22 cellular contexts compared by ENCODE assay signal in the genomic region with DNA sequence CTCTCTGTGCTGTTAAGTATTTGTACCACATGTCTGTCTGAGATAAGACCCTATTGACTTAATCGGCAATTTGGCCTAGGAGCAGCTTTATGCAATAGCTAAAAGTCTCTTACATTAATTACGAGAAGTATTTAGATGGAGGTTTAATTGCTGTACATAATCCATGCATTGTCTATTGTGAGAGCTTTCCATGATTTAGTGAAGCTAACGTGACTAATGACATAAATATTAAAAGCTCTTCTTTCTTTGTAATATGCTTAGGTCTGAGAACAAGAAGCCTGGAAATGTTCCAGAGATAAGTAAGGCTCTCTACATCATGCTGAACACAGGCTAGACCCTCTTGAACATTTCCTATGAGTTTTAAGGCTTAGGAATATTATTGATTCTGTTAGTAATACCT. TPM values are rescaled to one million over a fixed set of nuclear protein-coding genes. Genes with fewer than 3 reads are reported as not detected.
DNase-seq lines count a peak whose midpoint lies in the region; ATAC-seq, FAIRE-seq and TF ChIP-seq lines count a peak whose summit lies in the region.
"Had no signal": no experiment of that assay in that cellular context is flagged by ENCODE, and none has a peak within 500 bp of the region (broad histone marks: within the 10 kb centered on the region; RNA-seq: fewer than 3 reads in every experiment).

No MANE protein-coding gene starts in this region.

- H3K4me1 Mint-ChIP-seq in activated T-cell treated with anti-CD3 and anti-CD28 coated beads, Interleukin-2, amount 50 U/mL, for 24 hours (ENCODE audit: low read depth): no peaks in the 10 kb centered on the region
- H3K4me1 Mint-ChIP-seq: CD4-positive, CD25-positive, alpha-beta regulatory T cell; endodermal cell; H9; stimulated activated naive CD8-positive, alpha-beta T cell treated with anti-CD3 and anti-CD28 coated beads, Interleukin-15, amount 100 ng/mL, for 72 hours; T-cell had no signal

- H3K9me3 ChIP-seq in ovary: no peaks in the 10 kb centered on the region
- H3K9me3 ChIP-seq: tibial nerve had no signal

- DNase-seq in DMS79 (lab: John Stamatoyannopoulos, UW) (peak; percentile 69), NCI-H1417 treated with DMSO at 0.1 percent for 48 hours (lab: John Stamatoyannopoulos, UW) (peak; percentile 47), OCI-M1 (lab: John Stamatoyannopoulos, UW) (peak; percentile 45), foreskin keratinocyte (peak; percentile 40 to 67), HTR-8/SVneo (ENCODE audit: insufficient read length, low spot score) (no peak), ovary (no peak)
- no peak for DNase-seq in activated T-cell treated with anti-CD3 and anti-CD28 coated beads, Interleukin-2, amount 50 U/mL, for 24 hours
- DNase-seq: CD4-positive, CD25-positive, alpha-beta regulatory T cell; DMS53; endodermal cell; H9; left ventricle myocardium superior; NCI-H1092 treated with DMSO at 0.1 percent for 48 hours; small intestine; stimulated activated CD4-positive, alpha-beta T cell treated with anti-CD3 and anti-CD28 coated beads, Interleukin-4, amount 100 ng/mL, for 1 hour; stimulated activated naive CD8-positive, alpha-beta T cell treated with anti-CD3 and anti-CD28 coated beads, Interleukin-15, amount 100 ng/mL, for 72 hours; T-cell had no signal

- TF ChIP-seq EP300 in ovary (IDR thresholded peaks at IDR 0.05): no peak

- TF ChIP-seq POLR2A in ovary (IDR thresholded peaks at IDR 0.05): no peak

- no peak overlapping the region for H3K4me3 Mint-ChIP-seq in activated T-cell treated with anti-CD3 and anti-CD28 coated beads, Interleukin-2, amount 50 U/mL, for 24 hours
- H3K4me3 Mint-ChIP-seq: activated naive CD8-positive, alpha-beta T cell; CD4-positive, CD25-positive, alpha-beta regulatory T cell; endodermal cell; H9; stimulated activated naive CD8-positive, alpha-beta T cell treated with anti-CD3 and anti-CD28 coated beads, Interleukin-15, amount 100 ng/mL, for 72 hours; T-cell had no signal

- no peaks in the 10 kb centered on the region for H3K36me3 Mint-ChIP-seq in activated T-cell treated with anti-CD3 and anti-CD28 coated beads, Interleukin-2, amount 50 U/mL, for 24 hours (ENCODE audit: low read depth)
- H3K36me3 Mint-ChIP-seq: activated naive CD8-positive, alpha-beta T cell; CD4-positive, CD25-positive, alpha-beta regulatory T cell; T-cell had no signal

- H3K9me3 Mint-ChIP-seq in activated T-cell treated with anti-CD3 and anti-CD28 coated beads, Interleukin-2, amount 50 U/mL, for 24 hours: peaks cover 16% of the 10 kb centered on the region

- FAIRE-seq in HTR-8/SVneo (lab: Jason Lieb, UNC): no peak
- FAIRE-seq: TTC549 had no signal

- no peak overlapping the region for H3K4me3 ChIP-seq in ovary
- H3K4me3 ChIP-seq: tibial nerve had no signal

- no peaks in the 10 kb centered on the region for H3K36me3 ChIP-seq in ovary
- H3K36me3 ChIP-seq: tibial nerve had no signal

- intact Hi-C loops in ovary (cut with DNase I): no loop called here

- TF ChIP-seq CTCF in foreskin keratinocyte (conservative IDR thresholded peaks at IDR 0.05): no peak
- TF ChIP-seq CTCF in ovary (IDR thresholded peaks at IDR 0.05): no peak

- H3K27ac ChIP-seq in foreskin keratinocyte: no peak overlapping the region
- H3K27ac ChIP-seq in ovary: no peak overlapping the region
- H3K27ac ChIP-seq: tibial nerve had no signal

- 29 to 42% (median 33%) methylated on average over 3 of the region's 3 CpGs for WGBS in ovary, 3 donors

- no peak overlapping the region for H3K27ac Mint-ChIP-seq in activated T-cell treated with anti-CD3 and anti-CD28 coated beads, Interleukin-2, amount 50 U/mL, for 24 hours
- H3K27ac Mint-ChIP-seq: activated naive CD8-positive, alpha-beta T cell; CD4-positive, CD25-positive, alpha-beta regulatory T cell; endodermal cell; H9; stimulated activated naive CD8-positive, alpha-beta T cell treated with anti-CD3 and anti-CD28 coated beads, Interleukin-15, amount 100 ng/mL, for 72 hours; T-cell had no signal

- H3K4me1 ChIP-seq in foreskin keratinocyte: peaks cover 17% of the 10 kb centered on the region
- H3K4me1 ChIP-seq in ovary (ENCODE audit: insufficient read depth): no peaks in the 10 kb centered on the region
- H3K4me1 ChIP-seq: tibial nerve had no signal

- ATAC-seq in foreskin keratinocyte (peak; percentile 83), GM21526 (IDR thresholded peaks at IDR 0.05; ENCODE audit: low FRiP score, unreplicated experiment) (no peak)
- ATAC-seq: left ventricle myocardium superior; Right ventricle myocardium inferior; stimulated activated naive CD8-positive, alpha-beta T cell treated with anti-CD3 and anti-CD28 coated beads, Interleukin-15, amount 100 ng/mL, for 72 hours; T-cell had no signal

- no peaks in the 10 kb centered on the region for H3K27me3 ChIP-seq in foreskin keratinocyte
- no peaks in the 10 kb centered on the region for H3K27me3 ChIP-seq in ovary
- H3K27me3 ChIP-seq: tibial nerve had no signal

- no peaks in the 10 kb centered on the region for H3K27me3 Mint-ChIP-seq in activated T-cell treated with anti-CD3 and anti-CD28 coated beads, Interleukin-2, amount 50 U/mL, for 24 hours
- H3K27me3 Mint-ChIP-seq: activated naive CD8-positive, alpha-beta T cell; CD4-positive, CD25-positive, alpha-beta regulatory T cell; stimulated activated naive CD8-positive, alpha-beta T cell treated with anti-CD3 and anti-CD28 coated beads, Interleukin-15, amount 100 ng/mL, for 72 hours; T-cell had no signal

RNA-seq across cellular contexts. Expression of a gene that starts 32.7 kb away (rescaled TPM):
- total RNA-seq in foreskin keratinocyte (42.6 and 44.2 TPM in 2 replicates), ovary (1 to 10 TPM in 1 of 7 donors, under 1 TPM in 4, not detected in 2; 0.10 to 4.3 (median 0.46) TPM)
- polyA plus RNA-seq in foreskin keratinocyte (1.1 and 1.9 TPM in 2 replicates), ovary (not detected)
- total RNA-seq: CD4-positive, CD25-positive, alpha-beta regulatory T cell; tibial nerve had no signal
- polyA plus RNA-seq: CD4-positive, CD25-positive, alpha-beta regulatory T cell had no signal

Comparison
In these comparisons a context has a peak if more than half of its experiments do, and no peak if none do; other contexts are left out.
1. DNase-seq: peak in DMS79 (single experiment), NCI-H1417 treated with DMSO at 0.1 percent for 48 hours (single experiment), OCI-M1 (single experiment) and foreskin keratinocyte (2 of 2); none in HTR-8/SVneo (single experiment), activated T-cell treated with anti-CD3 and anti-CD28 coated beads, Interleukin-2, amount 50 U/mL, for 24 hours (single experiment) and ovary (0 of 5).